Comparison of ENCODE assay signal across 19 cellular contexts in the genomic region with DNA sequence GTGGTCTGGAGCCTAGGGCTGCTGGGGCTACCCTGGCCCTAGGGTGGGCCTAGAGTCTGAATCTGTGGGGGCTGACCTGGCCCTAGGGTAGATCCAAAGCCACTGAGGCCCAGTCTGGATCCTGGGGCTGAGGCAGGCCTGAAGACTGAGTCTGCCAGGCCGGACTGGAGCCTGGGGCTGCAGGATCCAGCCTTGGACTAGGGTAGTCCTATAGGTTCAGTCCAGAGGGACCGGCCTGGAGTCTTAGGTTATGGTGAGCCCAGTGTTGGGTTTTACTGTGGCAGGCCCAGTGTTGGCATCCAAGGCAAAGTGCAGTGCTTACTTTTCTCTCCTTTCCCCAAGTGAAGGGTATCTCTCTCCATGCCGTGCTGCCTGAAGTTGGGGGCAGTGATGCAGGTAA.
DNase-seq lines count a peak whose midpoint lies in the region; ATAC-seq and TF ChIP-seq lines count a peak whose summit lies in the region.
"Had no signal": no experiment of that assay in that cellular context is flagged by ENCODE, and none has a peak within 500 bp of the region (broad histone marks: within the 10 kb centered on the region; RNA-seq: fewer than 3 reads in every experiment).

No MANE protein-coding gene starts in this region.

- no peaks in the 10 kb centered on the region for H3K79me1 ChIP-seq in neuronal stem cell (ENCODE audit: low read depth, low read length)

- ATAC-seq in Right ventricle myocardium inferior (no peak), heart right ventricle (no peak), upper lobe of right lung (peak; percentile 36), HG02588 (IDR thresholded peaks at IDR 0.05; ENCODE audit: unreplicated experiment) (no peak)
- ATAC-seq: A549; CD8-positive, alpha-beta T cell; GM12878 had no signal

- H2AFZ ChIP-seq in neuronal stem cell (ENCODE audit: low read length): no peak overlapping the region

- H3K14ac ChIP-seq in neuronal stem cell (ENCODE audit: low read length): no peak overlapping the region

- no peak for TF ChIP-seq CTCF in heart right ventricle (IDR thresholded peaks at IDR 0.05)
- no peak for TF ChIP-seq CTCF in upper lobe of right lung (IDR thresholded peaks at IDR 0.05)

- H3K4me1 ChIP-seq in heart right ventricle (no peaks in the 10 kb centered on the region), neuronal stem cell (ENCODE audit: control insufficient read depth in 2 of 2, insufficient read depth in 1 of 2, low read depth in 1 of 2, low read length in 2 of 2) (peaks cover 0 to 4% of the 10 kb centered on the region in 2 donors), upper lobe of right lung (no peaks in the 10 kb centered on the region)
- H3K4me1 ChIP-seq: A549; BLaER1 treated with 17β-estradiol and CSF1 and Interleukin-3, amounts not matched to agents 10 nM and 100 nM had no signal

- no peak overlapping the region for H2BK15ac ChIP-seq in neuronal stem cell (ENCODE audit: low read length)

- intact Hi-C loops in Right ventricle myocardium inferior (cut with DNase I): no loop called here
- intact Hi-C loops in heart right ventricle (cut with DNase I): no loop called here
- intact Hi-C loops in upper lobe of right lung (cut with DNase I): no loop called here

- H3K9ac ChIP-seq in neuronal stem cell (ENCODE audit: low read depth, low read length, poor library complexity): peak overlapping the region; percentile 9
- H3K9ac ChIP-seq: BLaER1 treated with 17β-estradiol and CSF1 and Interleukin-3, amounts not matched to agents 10 nM and 100 nM had no signal

- H3K4ac ChIP-seq in neuronal stem cell (ENCODE audit: low read length): no peak overlapping the region

- no peak overlapping the region for H3K4me3 ChIP-seq in heart right ventricle
- no peak overlapping the region for H3K4me3 ChIP-seq in neuronal stem cell (ENCODE audit: low read length in 2 of 2)
- no peak overlapping the region for H3K4me3 ChIP-seq in upper lobe of right lung
- H3K4me3 ChIP-seq: A549; BLaER1 treated with 17β-estradiol and CSF1 and Interleukin-3, amounts not matched to agents 10 nM and 100 nM; GM12878 had no signal

- no peak overlapping the region for H2BK120ac ChIP-seq in neuronal stem cell (ENCODE audit: low read depth, low read length)

- H3K36me3 ChIP-seq in heart right ventricle (no peaks in the 10 kb centered on the region), neuronal stem cell (replicated peaks in 1 of 2; ENCODE audit: control insufficient read depth in 2 of 2, insufficient read depth in 2 of 2, low read length in 2 of 2) (no peaks in the 10 kb centered on the region), upper lobe of right lung (no peaks in the 10 kb centered on the region)
- H3K36me3 ChIP-seq: BLaER1 treated with 17β-estradiol and CSF1 and Interleukin-3, amounts not matched to agents 10 nM and 100 nM had no signal

- 97% methylated on average over 3 of the region's 3 CpGs for WGBS in heart right ventricle, 2 donors
- WGBS in neuronal stem cell (ENCODE audit: extremely low coverage in 2 of 2, insufficient read length in 2 of 2, insufficient replicate concordance in 1 of 2), 2 donors: no CpG with 5 or more reads among the region's 3 CpGs

- no peak overlapping the region for H4K8ac ChIP-seq in neuronal stem cell (ENCODE audit: low read depth, low read length)

- H2BK5ac ChIP-seq in neuronal stem cell (ENCODE audit: low read length): no peak overlapping the region

- H3K27ac ChIP-seq in heart right ventricle (no peak overlapping the region), neuronal stem cell (replicated peaks; ENCODE audit: low read length) (no peak overlapping the region), upper lobe of right lung (no peak overlapping the region)
- H3K27ac ChIP-seq: 22Rv1; A549; BLaER1 treated with 17β-estradiol and CSF1 and Interleukin-3, amounts not matched to agents 10 nM and 100 nM; C4-2B had no signal

- peak overlapping the region; percentile 49 for H2AK5ac ChIP-seq in neuronal stem cell (ENCODE audit: low read depth, low read length)

- H3K4me2 ChIP-seq in neuronal stem cell (ENCODE audit: insufficient read depth, low read length, poor library complexity, severe bottlenecking): no peak overlapping the region
- H3K4me2 ChIP-seq: A549; BLaER1 treated with 17β-estradiol and CSF1 and Interleukin-3, amounts not matched to agents 10 nM and 100 nM had no signal

- H3K18ac ChIP-seq in neuronal stem cell (ENCODE audit: low read length): no peak overlapping the region

- peaks cover 0 to 21% (median 7%) of the 10 kb centered on the region in 11 donors for H3K9me3 ChIP-seq in heart right ventricle
- no peaks in the 10 kb centered on the region for H3K9me3 ChIP-seq in neuronal stem cell (replicated peaks in 1 of 2; ENCODE audit: control insufficient read depth in 2 of 2, insufficient read depth in 1 of 2, low read depth in 1 of 2, low read length in 2 of 2)
- H3K9me3 ChIP-seq in upper lobe of right lung: no peaks in the 10 kb centered on the region
- H3K9me3 ChIP-seq: A549 had no signal

- H3K27me3 ChIP-seq in heart right ventricle: no peaks in the 10 kb centered on the region
- no peaks in the 10 kb centered on the region for H3K27me3 ChIP-seq in neuronal stem cell (ENCODE audit: control insufficient read depth in 3 of 3, insufficient read depth in 3 of 3, low read depth in 1 of 3, low read length in 3 of 3)
- no peaks in the 10 kb centered on the region for H3K27me3 ChIP-seq in upper lobe of right lung
- H3K27me3 ChIP-seq: BLaER1 treated with 17β-estradiol and CSF1 and Interleukin-3, amounts not matched to agents 10 nM and 100 nM had no signal

- peak overlapping the region; percentile 34 for H3K23ac ChIP-seq in neuronal stem cell (ENCODE audit: low read depth, low read length, poor library complexity)

- H4K91ac ChIP-seq in neuronal stem cell (ENCODE audit: low read depth, low read length, poor library complexity): no peak overlapping the region

- DNase-seq in Right ventricle myocardium inferior (ENCODE audit: missing footprints) (peak; percentile 57), heart right ventricle (no peak), neuronal stem cell (ENCODE audit: low spot score) (no peak), upper lobe of right lung (no peak)
- no peak for DNase-seq in activated naive CD4-positive, alpha-beta T cell (lab: John Stamatoyannopoulos, UW)
- DNase-seq: AML-193; Caco-2; Calu3; CD4-positive, alpha-beta T cell; CD8-positive, alpha-beta T cell; DND-41; EL; GDM1 had no signal

- H2BK12ac ChIP-seq in neuronal stem cell (ENCODE audit: low read length): no peak overlapping the region
